In genomic region chr1:21534674-21535378, GRCh38 we compare ENCODE assay signal across 8 cellular contexts. TPM values are rescaled to one million over a fixed set of nuclear protein-coding genes. Genes with fewer than 3 reads are reported as not detected.
DNase-seq lines count a peak whose midpoint lies in the region; ATAC-seq, FAIRE-seq and TF ChIP-seq lines count a peak whose summit lies in the region.

No MANE protein-coding gene starts in this region.

- H3K36me3 ChIP-seq in DND-41 (ENCODE audit: insufficient read depth, low read length): no peaks in the 10 kb centered on the region
- H3K36me3 ChIP-seq in Peyer's patch: no peaks in the 10 kb centered on the region
- H3K36me3 ChIP-seq in endothelial cell of umbilical vein (ENCODE audit: control insufficient read depth in 2 of 2, extremely low read depth in 1 of 2, insufficient read depth in 2 of 2, low read length in 2 of 2): no peaks in the 10 kb centered on the region
- H3K36me3 ChIP-seq in uterus: no peaks in the 10 kb centered on the region

- no peak for TF ChIP-seq POLR2A in Peyer's patch (IDR thresholded peaks at IDR 0.05)
- no peak for TF ChIP-seq POLR2A in endothelial cell of umbilical vein (IDR thresholded peaks at IDR 0.05; ENCODE audit: low read depth, low read length)
- no peak for TF ChIP-seq POLR2A in uterus (IDR thresholded peaks at IDR 0.05)

- H3K4me1 ChIP-seq in DND-41 (ENCODE audit: insufficient read depth, low read length) (no peaks in the 10 kb centered on the region), Peyer's patch (no peaks in the 10 kb centered on the region), endothelial cell of umbilical vein (ENCODE audit: control insufficient read depth, extremely low read depth, insufficient read depth, low read length) (no peaks in the 10 kb centered on the region), uterus (no peaks in the 10 kb centered on the region)

- H3K36me3 Mint-ChIP-seq in osteocyte (ENCODE audit: unreplicated experiment): no peaks in the 10 kb centered on the region

- H3K27ac ChIP-seq in DND-41 (ENCODE audit: low read length) (no peak overlapping the region), Peyer's patch (no peak overlapping the region), endothelial cell of umbilical vein (ENCODE audit: insufficient read depth, low read depth, low read length) (no peak overlapping the region), uterus (no peak overlapping the region)

- peak; percentile 50 for FAIRE-seq in endothelial cell of umbilical vein (lab: Jason Lieb, UNC)

- H3K4me3 ChIP-seq in DND-41 (ENCODE audit: low read depth in 1 of 2, low read length in 2 of 2): no peak overlapping the region
- no peak overlapping the region for H3K4me3 ChIP-seq in Peyer's patch
- no peak overlapping the region for H3K4me3 ChIP-seq in endothelial cell of umbilical vein (replicated peaks in 1 of 3; ENCODE audit: insufficient read depth in 1 of 3, low read depth in 1 of 3, low read length in 3 of 3)
- no peak overlapping the region for H3K4me3 ChIP-seq in uterus

- intact Hi-C loops in endothelial cell of umbilical vein (cut with micrococcal nuclease) (no loop called here), uterus (cut with DNase I; ENCODE audit: low total_unique reads) (no loop called here)

- BruUV-seq in endothelial cell of umbilical vein (replicated peaks; lab: Mats Ljungman, UMichigan): no TSS peak

- H3K9ac ChIP-seq in DND-41 (ENCODE audit: low read depth, low read length): no peak overlapping the region
- no peak overlapping the region for H3K9ac ChIP-seq in endothelial cell of umbilical vein (replicated peaks; ENCODE audit: extremely low read depth, insufficient read depth, low read length)

- H3K27ac Mint-ChIP-seq in osteocyte (ENCODE audit: unreplicated experiment): no peak overlapping the region

- TF ChIP-seq CTCF in DND-41 (IDR thresholded peaks at IDR 0.05; ENCODE audit: borderline replicate concordance, extremely low read depth, low read length, poor library complexity, severe bottlenecking) (peak; percentile 68), Peyer's patch (IDR thresholded peaks at IDR 0.05) (peak in 5 of 6 experiments; percentile 10 to 51 (median 44)), endothelial cell of umbilical vein (IDR thresholded peaks at IDR 0.05; ENCODE audit: extremely low read depth in 1 of 2, insufficient read depth in 1 of 2, low read depth in 1 of 2, low read length in 2 of 2) (peak; percentile 35 to 46), osteocyte (IDR thresholded peaks at IDR 0.05) (peak; percentile 68), uterus (IDR thresholded peaks at IDR 0.05) (no peak)

- no peaks in the 10 kb centered on the region for H3K9me1 ChIP-seq in endothelial cell of umbilical vein (replicated peaks; ENCODE audit: control insufficient read depth, extremely low read depth, insufficient read depth, low read length)

- H3K4me1 Mint-ChIP-seq in osteocyte (ENCODE audit: unreplicated experiment): peaks cover 23% of the 10 kb centered on the region

- H4K20me1 ChIP-seq in DND-41 (ENCODE audit: insufficient read depth, low read length): no peaks in the 10 kb centered on the region
- H4K20me1 ChIP-seq in endothelial cell of umbilical vein (replicated peaks; ENCODE audit: control insufficient read depth, extremely low read depth, insufficient read depth, low read length): no peaks in the 10 kb centered on the region

- CTCF ChIA-PET in endothelial cell of umbilical vein (lab: Charles Lee): interaction anchor here (0.7 to 4.2 kb wide), 7 partner anchors 10 to 164 kb away, joined by 3 to 34 read pairs (median 6); partner anchors contain the start of gene ALPL

- POLR2A ChIA-PET in endothelial cell of umbilical vein (lab: Charles Lee): no interaction called here

- H3K4me2 ChIP-seq in DND-41 (ENCODE audit: insufficient read depth, low read length) (no peak overlapping the region), endothelial cell of umbilical vein (ENCODE audit: insufficient read depth, low read length) (no peak overlapping the region)

- H3K9me3 Mint-ChIP-seq in osteocyte (ENCODE audit: unreplicated experiment): no peaks in the 10 kb centered on the region

- H3K79me2 ChIP-seq in DND-41 (ENCODE audit: insufficient read depth, low read length): no peaks in the 10 kb centered on the region
- H3K79me2 ChIP-seq in endothelial cell of umbilical vein (ENCODE audit: control insufficient read depth, insufficient read depth, low read length): no peaks in the 10 kb centered on the region

- H3K27me3 ChIP-seq in DND-41 (ENCODE audit: insufficient read depth, low read length, poor library complexity) (peaks cover 3% of the 10 kb centered on the region), Peyer's patch (no peaks in the 10 kb centered on the region), endothelial cell of umbilical vein (ENCODE audit: control insufficient read depth in 2 of 2, insufficient read depth in 2 of 2, low read length in 2 of 2) (peaks cover 29 to 34% of the 10 kb centered on the region in 2 experiments), uterus (no peaks in the 10 kb centered on the region)

- ATAC-seq in DND-41 (ENCODE audit: insufficient read depth, low read depth) (peak; percentile 72), GM21423 (IDR thresholded peaks at IDR 0.05; ENCODE audit: unreplicated experiment) (no peak), GM19463 (IDR thresholded peaks at IDR 0.05; ENCODE audit: unreplicated experiment) (no peak)

- dilution Hi-C loops in endothelial cell of umbilical vein (cut with MboI; ENCODE audit: extremely low pct_ligation_motif_present, low sequenced_read_pairs): no loop called here

- H3K9me3 ChIP-seq in DND-41 (ENCODE audit: insufficient read depth, low read length, severe bottlenecking) (no peaks in the 10 kb centered on the region), Peyer's patch (no peaks in the 10 kb centered on the region), endothelial cell of umbilical vein (replicated peaks; ENCODE audit: control insufficient read depth, insufficient read depth, low read length) (no peaks in the 10 kb centered on the region), uterus (no peaks in the 10 kb centered on the region)

- DNase-seq in DND-41 (peak; percentile 45), HT1080 (ENCODE audit: low read depth) (peak; percentile 60), Peyer's patch (peak in 2 of 3 donors; percentile 47 to 60), endothelial cell of umbilical vein (ENCODE audit: low read depth, low spot score) (peak; percentile 34), osteocyte (ENCODE audit: extremely low spot score, unreplicated experiment) (no peak), uterus (no peak)

- H3K4me3 Mint-ChIP-seq in osteocyte (ENCODE audit: unreplicated experiment): no peak overlapping the region

- H2AFZ ChIP-seq in DND-41 (ENCODE audit: low read depth, low read length): no peak overlapping the region
- no peak overlapping the region for H2AFZ ChIP-seq in endothelial cell of umbilical vein (ENCODE audit: low read depth, low read length)

- H3K27me3 Mint-ChIP-seq in osteocyte (ENCODE audit: unreplicated experiment): no peaks in the 10 kb centered on the region

TF ChIP-seq in endothelial cell of umbilical vein, 7 proteins besides CTCF, POLR2A, EP300 and RAD21:
- TF ChIP-seq JUN (IDR thresholded peaks at IDR 0.05; ENCODE audit: borderline replicate concordance, insufficient read depth, insufficient read length, low read depth): no peak
- TF ChIP-seq MYC (IDR thresholded peaks at IDR 0.05; ENCODE audit: low read depth, low read length): no peak
- TF ChIP-seq EZH2 (IDR thresholded peaks at IDR 0.05; ENCODE audit: borderline replicate concordance, low read depth, low read length, severe bottlenecking): no peak
- TF ChIP-seq, protein P1, sequence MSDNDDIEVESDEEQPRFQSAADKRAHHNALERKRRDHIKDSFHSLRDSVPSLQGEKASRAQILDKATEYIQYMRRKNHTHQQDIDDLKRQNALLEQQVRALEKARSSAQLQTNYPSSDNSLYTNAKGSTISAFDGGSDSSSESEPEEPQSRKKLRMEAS (IDR thresholded peaks at IDR 0.05; ENCODE audit: insufficient read depth, insufficient read length): no peak
- TF ChIP-seq POLR2AphosphoS5 (IDR thresholded peaks at IDR 0.05; ENCODE audit: insufficient read depth, low read depth, low read length): no peak
- no peak for TF ChIP-seq FOS (IDR thresholded peaks at IDR 0.05; ENCODE audit: borderline replicate concordance, insufficient read depth, low read length)
- no peak for TF ChIP-seq GATA2 (IDR thresholded peaks at IDR 0.05; ENCODE audit: insufficient read depth, insufficient read length, low read depth, low read length)

RNA-seq across cellular contexts. Expression of gene ALPL, which starts 25.6 kb away (rescaled TPM):
- total RNA-seq in HT1080 (2014; rRNA removed; shearing (Covaris generic)): not detected in 2 replicates
- polyA plus RNA-seq in HT1080 (2015; cell fraction: cytosol; rRNA removed): not detected in 2 replicates
- not detected in 2 replicates for polyA plus RNA-seq in HT1080 (2015; cell fraction: nucleus; rRNA removed)
- total RNA-seq in Peyer's patch (10 to 100 TPM in 1 of 4 donors, 1 to 10 TPM in 2, under 1 TPM in 1; 0.70 to 10.7 (median 2.2) TPM), endothelial cell of umbilical vein (0.30 and 0.38 TPM in 2 replicates), osteocyte (41.6 and 43.4 TPM in 2 replicates), uterus (1 to 10 TPM; 2.8 to 6.4 (median 4.4) TPM)
- 0.92 and 1.0 TPM in 2 replicates for polyA plus RNA-seq in endothelial cell of umbilical vein
- 0.20 and 0.22 TPM in 2 replicates for polyA plus RNA-seq in endothelial cell of umbilical vein (2011; cell fraction: cytosol; rRNA removed)
- polyA plus RNA-seq in endothelial cell of umbilical vein (2011; cell fraction: nucleus; rRNA removed): 0.26 and 0.38 TPM in 2 replicates
- not detected in 2 replicates for polyA plus RNA-seq in endothelial cell of umbilical vein (2012)
- polyA minus RNA-seq in endothelial cell of umbilical vein: not detected in 2 replicates
- not detected for polyA minus RNA-seq in endothelial cell of umbilical vein (2011; cell fraction: cytosol; rRNA and poly(A)+ RNA removed)
- 0.34 TPM in 1 of 2 replicates, not detected in the other for polyA minus RNA-seq in endothelial cell of umbilical vein (2011; cell fraction: nucleus; rRNA and poly(A)+ RNA removed)

Comparison
In these comparisons a context has a peak if more than half of its experiments do, and no peak if none do; other contexts are left out.
1. DNase-seq: peak in DND-41 (single experiment), HT1080 (single experiment), Peyer's patch (2 of 3) and endothelial cell of umbilical vein (single experiment); none in osteocyte (single experiment) and uterus (0 of 2).
2. CTCF ChIP-seq: peak in DND-41 (single experiment), Peyer's patch (5 of 6), endothelial cell of umbilical vein (2 of 2) and osteocyte (single experiment); none in uterus (0 of 4).